ENCODE assay signal across 25 cellular contexts in genomic region chr15:96720656-96721055, GRCh38.
"Had no signal": no experiment of that assay in that cellular context is flagged by ENCODE, and none has a peak within 500 bp of the region (broad histone marks: within the 10 kb centered on the region; RNA-seq: fewer than 3 reads in every experiment).

No MANE protein-coding gene starts in this region.

- H3K36me3 Mint-ChIP-seq: natural killer cell treated with Interleukin-12 subunit alpha and Interleukin-12 subunit beta and Interleukin-15 and Interleukin-18, amount 100 ng/mL, for 72 hours; WTC11 had no signal

- H3K4me1 ChIP-seq: gastroesophageal sphincter, right lobe of liver, tibial nerve had no signal

- H3K4me3 Mint-ChIP-seq: activated CD4-positive, alpha-beta memory T cell treated with anti-CD3 and anti-CD28 coated beads, Interleukin-2, amount 10 ng/mL, durations not matched to agents 7 days and 5 days; activated CD4-positive, alpha-beta T cell treated with anti-CD3 and anti-CD28 coated beads, Interleukin-2, amount 10 ng/mL, durations not matched to agents 7 days and 5 days; activated T-cell treated with anti-CD3 and anti-CD28 coated beads, Interleukin-2, amount 50 U/mL, for 24 hours; natural killer cell treated with Interleukin-12 subunit alpha and Interleukin-12 subunit beta and Interleukin-15 and Interleukin-18, amount 100 ng/mL, for 72 hours; WTC11 had no signal

- H3K4me2 ChIP-seq: hepatocyte had no signal

- ATAC-seq: gastroesophageal sphincter; left cardiac atrium; left ventricle myocardium superior; mucosa of descending colon; natural killer cell treated with Interleukin-12 subunit alpha and Interleukin-12 subunit beta and Interleukin-15 and Interleukin-18, amount 100 ng/mL, for 72 hours; WTC11 had no signal

- FAIRE-seq: astrocyte, endothelial cell of umbilical vein had no signal

- H3K79me2 ChIP-seq: hepatocyte had no signal

- DNase-seq: activated CD4-positive, alpha-beta memory T cell treated with anti-CD3 and anti-CD28 coated beads, Interleukin-2, amount 10 ng/mL, durations not matched to agents 7 days and 5 days; activated CD4-positive, alpha-beta T cell treated with anti-CD3 and anti-CD28 coated beads for 1 hour; activated CD4-positive, alpha-beta T cell treated with anti-CD3 and anti-CD28 coated beads, Interleukin-2, amount 10 ng/mL, durations not matched to agents 7 days and 5 days; activated CD8-positive, alpha-beta memory T cell treated with anti-CD3 and anti-CD28 coated beads, Interleukin-2, amount 50 U/mL, for 48 hours; activated gamma-delta T cell treated with Interleukin-2 at 50 U/mL for 16 hours; activated naive CD4-positive, alpha-beta T cell treated with anti-CD3 and anti-CD28 coated beads, Interleukin-2, amount 50 U/mL, for 16 hours; activated T-cell treated with anti-CD3 and anti-CD28 coated beads, Interleukin-2, amount 50 U/mL, for 24 hours; amniotic stem cell; caudate nucleus; cortex of kidney; islet precursor cell; left cardiac atrium; left ventricle myocardium superior; mucosa of descending colon; ovary; right lobe of liver; stimulated activated CD4-positive, alpha-beta T cell treated with anti-CD3 and anti-CD28 coated beads, Interleukin-2, amount 100 ng/mL, for 48 hours; stimulated activated naive CD4-positive, alpha-beta T cell treated with Interleukin-2 at 50 U/mL for 16 hours had no signal

- H3K27me3 ChIP-seq: gastroesophageal sphincter, hepatocyte, ovary, right lobe of liver, tibial nerve had no signal

- H3K27ac ChIP-seq: gastroesophageal sphincter, hepatocyte, ovary, right lobe of liver, tibial nerve had no signal

- H3K27ac Mint-ChIP-seq: activated CD4-positive, alpha-beta memory T cell treated with anti-CD3 and anti-CD28 coated beads, Interleukin-2, amount 10 ng/mL, durations not matched to agents 7 days and 5 days; activated CD4-positive, alpha-beta T cell treated with anti-CD3 and anti-CD28 coated beads, Interleukin-2, amount 10 ng/mL, durations not matched to agents 7 days and 5 days; activated T-cell treated with anti-CD3 and anti-CD28 coated beads, Interleukin-2, amount 50 U/mL, for 24 hours; natural killer cell treated with Interleukin-12 subunit alpha and Interleukin-12 subunit beta and Interleukin-15 and Interleukin-18, amount 100 ng/mL, for 72 hours; WTC11 had no signal

- H3K9me3 Mint-ChIP-seq: activated CD4-positive, alpha-beta T cell treated with anti-CD3 and anti-CD28 coated beads, Interleukin-2, amount 10 ng/mL, durations not matched to agents 7 days and 5 days; WTC11 had no signal

- H3K4me1 Mint-ChIP-seq: activated CD4-positive, alpha-beta memory T cell treated with anti-CD3 and anti-CD28 coated beads, Interleukin-2, amount 10 ng/mL, durations not matched to agents 7 days and 5 days; activated CD4-positive, alpha-beta T cell treated with anti-CD3 and anti-CD28 coated beads, Interleukin-2, amount 10 ng/mL, durations not matched to agents 7 days and 5 days had no signal

- H3K4me3 ChIP-seq: gastroesophageal sphincter, hepatocyte, mucosa of descending colon, ovary, right lobe of liver, tibial nerve had no signal

- H2AFZ ChIP-seq: hepatocyte had no signal

- H3K9me3 ChIP-seq: gastroesophageal sphincter, mucosa of descending colon, ovary, right lobe of liver, tibial nerve had no signal

- H3K27me3 Mint-ChIP-seq: activated CD4-positive, alpha-beta memory T cell treated with anti-CD3 and anti-CD28 coated beads, Interleukin-2, amount 10 ng/mL, durations not matched to agents 7 days and 5 days; activated CD4-positive, alpha-beta T cell treated with anti-CD3 and anti-CD28 coated beads, Interleukin-2, amount 10 ng/mL, durations not matched to agents 7 days and 5 days had no signal

- H3K36me3 ChIP-seq: gastroesophageal sphincter, ovary, right lobe of liver, tibial nerve had no signal
